26 cellular contexts compared by ENCODE assay signal in the genomic region with DNA sequence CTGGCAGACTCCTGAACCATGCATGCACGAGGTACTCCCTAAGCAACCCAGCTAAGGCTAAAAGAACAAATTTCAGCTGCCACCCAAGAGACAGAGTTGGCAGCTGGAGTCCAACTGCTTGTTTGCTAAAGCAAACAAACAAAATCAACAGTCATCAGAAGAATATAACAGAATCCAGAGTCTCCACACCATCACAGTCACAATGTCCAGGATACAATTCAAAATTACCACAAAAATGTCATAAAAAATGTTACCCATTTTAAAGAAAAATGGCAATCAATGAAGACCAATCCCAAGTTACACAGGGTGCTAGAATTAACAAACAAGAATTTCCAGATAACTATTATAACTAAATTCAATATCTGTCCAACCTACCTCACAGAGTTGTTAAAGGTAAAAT.
"Had no signal": no experiment of that assay in that cellular context is flagged by ENCODE, and none has a peak within 500 bp of the region (broad histone marks: within the 10 kb centered on the region; RNA-seq: fewer than 3 reads in every experiment).

No MANE protein-coding gene starts in this region.

- H3K36me3 ChIP-seq: neutrophil, ovary, prostate gland, right atrium auricular region had no signal

- DNase-seq: activated CD4-positive, alpha-beta T cell treated with anti-CD3 and anti-CD28 coated beads for 4 hours; activated CD4-positive, alpha-beta T cell treated with anti-CD3 and anti-CD28 coated beads, Interleukin-2, amount 50 U/mL, for 48 hours; activated CD4-positive, CD25-positive, alpha-beta regulatory T cell; activated CD8-positive, alpha-beta memory T cell treated with anti-CD3 and anti-CD28 coated beads, Interleukin-2, amount 50 U/mL, for 48 hours; activated effector memory CD4-positive, alpha-beta T cell treated with anti-CD3 and anti-CD28 coated beads, Interleukin-2, amount 50 U/mL, for 16 hours; activated T-cell treated with anti-CD3 and anti-CD28 coated beads, Interleukin-2, amount 50 U/mL, for 72 hours; cerebellar nuclear complex; effector CD8-positive, alpha-beta T cell; foreskin melanocyte; kidney glomerular epithelial cell; left lung; mammary epithelial cell; ovary; stimulated activated CD4-positive, alpha-beta T cell treated with anti-CD3 and anti-CD28 coated beads, Interleukin-4, amount 100 ng/mL, for 24 hours; testis had no signal

- H3K4me1 ChIP-seq: prostate gland, testis, vagina had no signal

- H3K27me3 ChIP-seq: left lung, neutrophil, ovary, right atrium auricular region, testis, vagina had no signal

- ATAC-seq: activated T-cell treated with anti-CD3 and anti-CD28 coated beads, Interleukin-2, amount 50 U/mL, for 72 hours; esophagus mucosa; left lung had no signal

- H3K9me3 ChIP-seq: neutrophil, ovary, prostate gland, testis had no signal

- H3K27ac Mint-ChIP-seq: mesothelial cell of epicardium, nephron, type B pancreatic cell had no signal

- H3K27ac ChIP-seq: coronary artery, left lung, neutrophil, ovary, prostate gland, testis, vagina had no signal

- H3K4me3 Mint-ChIP-seq: activated naive CD4-positive, alpha-beta T cell treated with anti-CD3 and anti-CD28 coated beads, Interleukin-2, amount 50 U/mL, for 24 hours; activated T-cell treated with anti-CD3 and anti-CD28 coated beads, Interleukin-2, amount 50 U/mL, for 72 hours; mesothelial cell of epicardium; nephron; T-helper 1 cell treated with Interleukin-12 subunit alpha and Interleukin-12 subunit beta and Interleukin-4 antibody, amounts not matched to agents 30 μg/mL and 1 μg/mL, for 36 hours; type B pancreatic cell had no signal

- H3K4me3 ChIP-seq: coronary artery, left lung, ovary, prostate gland, right atrium auricular region, testis, vagina had no signal

- H3K27me3 Mint-ChIP-seq: activated naive CD4-positive, alpha-beta T cell treated with anti-CD3 and anti-CD28 coated beads, Interleukin-2, amount 50 U/mL, for 24 hours had no signal
